Comparison of ENCODE assay signal across 11 cellular contexts in the genomic region with DNA sequence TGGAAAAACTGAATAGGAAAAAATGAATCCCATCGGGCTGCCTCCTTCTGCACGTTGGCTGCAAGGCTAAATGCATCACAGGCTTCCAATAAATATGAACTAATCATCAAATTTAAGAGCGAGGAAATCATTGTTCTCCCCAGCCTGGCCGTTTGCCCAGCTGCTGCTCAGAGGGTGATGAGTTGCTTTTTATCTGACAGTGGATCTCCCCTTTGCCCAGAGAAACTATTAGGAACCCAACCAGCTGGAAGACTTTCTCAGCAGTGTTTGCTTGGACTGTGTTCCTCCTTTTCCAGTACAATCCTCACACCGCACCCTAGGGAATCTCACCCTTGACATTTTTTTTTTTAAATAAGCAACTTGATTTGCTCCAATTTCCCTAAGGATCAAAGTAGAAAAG.
DNase-seq lines count a peak whose midpoint lies in the region; ATAC-seq and TF ChIP-seq lines count a peak whose summit lies in the region.
"Had no signal": no experiment of that assay in that cellular context is flagged by ENCODE, and none has a peak within 500 bp of the region (broad histone marks: within the 10 kb centered on the region; RNA-seq: fewer than 3 reads in every experiment).

No MANE protein-coding gene starts in this region.

- H3K9ac ChIP-seq in fibroblast of lung (ENCODE audit: insufficient read depth, low read length), result no peak overlapping the region

- no peaks in the 10 kb centered on the region for H3K4me1 ChIP-seq in fibroblast of lung (ENCODE audit: control insufficient read depth, extremely low read depth, insufficient read depth, low read length)

- H3K9me3 ChIP-seq in fibroblast of lung (ENCODE audit: control insufficient read depth, insufficient read depth, low read depth, low read length), result no peaks in the 10 kb centered on the region

- H3K4me2 ChIP-seq in fibroblast of lung (ENCODE audit: extremely low read depth, insufficient read depth, low read length), result no peak overlapping the region

- no peak overlapping the region for H3K27ac Mint-ChIP-seq in stimulated activated naive CD8-positive, alpha-beta T cell treated with anti-CD3 and anti-CD28 coated beads, Interleukin-15, amount 100 ng/mL, for 72 hours
- H3K27ac Mint-ChIP-seq: nephron had no signal

- H3K27me3 ChIP-seq in fibroblast of lung (ENCODE audit: control insufficient read depth, insufficient read depth, low read length), result peaks cover 3% of the 10 kb centered on the region

- H3K4me3 Mint-ChIP-seq in stimulated activated naive CD8-positive, alpha-beta T cell treated with anti-CD3 and anti-CD28 coated beads, Interleukin-15, amount 100 ng/mL, for 72 hours, result no peak overlapping the region
- H3K4me3 Mint-ChIP-seq: central memory CD8-positive, alpha-beta T cell; nephron had no signal

- peaks cover 0 to 4% of the 10 kb centered on the region in 2 donors for H3K9me3 Mint-ChIP-seq in stimulated activated naive CD8-positive, alpha-beta T cell treated with anti-CD3 and anti-CD28 coated beads, Interleukin-15, amount 100 ng/mL, for 72 hours

- H3K79me2 ChIP-seq in fibroblast of lung (ENCODE audit: control insufficient read depth, insufficient read depth, low read length), result no peaks in the 10 kb centered on the region

- peaks cover 23% of the 10 kb centered on the region for H3K27me3 Mint-ChIP-seq in stimulated activated naive CD8-positive, alpha-beta T cell treated with anti-CD3 and anti-CD28 coated beads, Interleukin-15, amount 100 ng/mL, for 72 hours
- H3K27me3 Mint-ChIP-seq: central memory CD8-positive, alpha-beta T cell had no signal

- no peaks in the 10 kb centered on the region for H3K4me1 Mint-ChIP-seq in stimulated activated naive CD8-positive, alpha-beta T cell treated with anti-CD3 and anti-CD28 coated beads, Interleukin-15, amount 100 ng/mL, for 72 hours
- H3K4me1 Mint-ChIP-seq: central memory CD8-positive, alpha-beta T cell had no signal

- DNase-seq in HT-29 (ENCODE audit: low spot score), result peak; percentile 72
- peak; percentile 65 to 85 for DNase-seq in NCI-H446 (lab: John Stamatoyannopoulos, UW)
- peak; percentile 51 to 76 for DNase-seq in fibroblast of lung (ENCODE audit: low read depth in 2 of 2)
- DNase-seq in smooth muscle cell of the brain vasculature (ENCODE audit: low read depth, low spot score), result peak; percentile 15
- DNase-seq in activated gamma-delta T cell treated with Interleukin-2 at 50 U/mL for 16 hours, result no peak
- DNase-seq in stimulated activated naive CD8-positive, alpha-beta T cell treated with anti-CD3 and anti-CD28 coated beads, Interleukin-15, amount 100 ng/mL, for 72 hours, result no peak
- no peak for DNase-seq in activated CD4-positive, alpha-beta T cell treated with anti-CD3 and anti-CD28 coated beads, Interleukin-2, amount 50 U/mL, for 48 hours
- no peak for DNase-seq in AG08396 (ENCODE audit: low spot score)
- DNase-seq: GF-D8 had no signal

- H3K36me3 ChIP-seq in fibroblast of lung (ENCODE audit: control insufficient read depth, insufficient read depth, low read length), result no peaks in the 10 kb centered on the region

- no peak overlapping the region for H3K4me3 ChIP-seq in fibroblast of lung (replicated peaks in 1 of 4; ENCODE audit: control extremely low read depth in 1 of 4, insufficient read depth in 1 of 4, low read depth in 3 of 4, low read length in 4 of 4)

- ATAC-seq in stimulated activated naive CD8-positive, alpha-beta T cell treated with anti-CD3 and anti-CD28 coated beads, Interleukin-15, amount 100 ng/mL, for 72 hours, result no peak

- no peak overlapping the region for H3K27ac ChIP-seq in fibroblast of lung (ENCODE audit: insufficient read depth, low read length)

- H4K20me1 ChIP-seq in fibroblast of lung (ENCODE audit: control insufficient read depth, extremely low read depth, insufficient read depth, low read length), result no peaks in the 10 kb centered on the region

- no peak for TF ChIP-seq CTCF in fibroblast of lung (conservative IDR thresholded peaks at IDR 0.05 in 1 of 2, IDR thresholded peaks at IDR 0.05 in 1 of 2; ENCODE audit: low read depth in 1 of 2, low read length in 2 of 2)

- no peak overlapping the region for H2AFZ ChIP-seq in fibroblast of lung (ENCODE audit: low read length)

Comparison
In these comparisons a context has a peak if more than half of its experiments do, and no peak if none do; other contexts are left out.
1. DNase-seq: peak in HT-29 (single experiment), NCI-H446 (2 of 2), fibroblast of lung (2 of 2) and smooth muscle cell of the brain vasculature (single experiment); none in activated gamma-delta T cell treated with Interleukin-2 at 50 U/mL for 16 hours (single experiment), stimulated activated naive CD8-positive, alpha-beta T cell treated with anti-CD3 and anti-CD28 coated beads, Interleukin-15, amount 100 ng/mL, for 72 hours (0 of 2), activated CD4-positive, alpha-beta T cell treated with anti-CD3 and anti-CD28 coated beads, Interleukin-2, amount 50 U/mL, for 48 hours (0 of 2) and AG08396 (single experiment).